In genomic region chr2:24228470-24228869, GRCh38 we compare ENCODE assay signal across 8 cellular contexts. TPM values are rescaled to one million over a fixed set of nuclear protein-coding genes. Genes with fewer than 3 reads are reported as not detected.
A peak's percentile ranks its signal among the peaks of the same experiment; 100 is the strongest.
DNase-seq lines count a peak whose midpoint lies in the region; ATAC-seq, FAIRE-seq and TF ChIP-seq lines count a peak whose summit lies in the region.

No MANE protein-coding gene starts in this region.

- H3K4me3 ChIP-seq in endothelial cell of umbilical vein (replicated peaks in 1 of 3; ENCODE audit: insufficient read depth in 1 of 3, low read depth in 1 of 3, low read length in 3 of 3), result no peak overlapping the region
- no peak overlapping the region for H3K4me3 ChIP-seq in smooth muscle cell

- no peak overlapping the region for H3K27ac Mint-ChIP-seq in activated CD8-positive, alpha-beta T cell treated with anti-CD3 and anti-CD28 coated beads for 36 hours
- no peak overlapping the region for H3K27ac Mint-ChIP-seq in activated CD8-positive, alpha-beta T cell treated with anti-CD3 and anti-CD28 coated beads, Interleukin-2, amount 10 ng/mL, durations not matched to agents 7 days and 5 days

- WGBS in smooth muscle cell (ENCODE audit: low lambda C conversion rate), result 50% methylated on average over 1 of the region's 1 CpG

- H2AFZ ChIP-seq in endothelial cell of umbilical vein (ENCODE audit: low read depth, low read length) (no peak overlapping the region), smooth muscle cell (ENCODE audit: low read depth) (no peak overlapping the region)

- H3K27me3 Mint-ChIP-seq in activated CD8-positive, alpha-beta T cell treated with anti-CD3 and anti-CD28 coated beads for 36 hours, result no peaks in the 10 kb centered on the region
- no peaks in the 10 kb centered on the region for H3K27me3 Mint-ChIP-seq in activated CD8-positive, alpha-beta T cell treated with anti-CD3 and anti-CD28 coated beads, Interleukin-2, amount 10 ng/mL, durations not matched to agents 7 days and 5 days (ENCODE audit: low read depth)

- no peak for TF ChIP-seq POLR2A in endothelial cell of umbilical vein (IDR thresholded peaks at IDR 0.05; ENCODE audit: low read depth, low read length)

- H3K36me3 ChIP-seq in endothelial cell of umbilical vein (ENCODE audit: control insufficient read depth in 2 of 2, extremely low read depth in 1 of 2, insufficient read depth in 2 of 2, low read length in 2 of 2) (peaks cover 0 to 5% of the 10 kb centered on the region in 2 experiments), smooth muscle cell (ENCODE audit: low read depth) (no peaks in the 10 kb centered on the region)

- CTCF ChIA-PET in activated CD8-positive, alpha-beta T cell treated with anti-CD3 and anti-CD28 coated beads for 36 hours (lab: Charles Lee), result interaction anchor here (1.1 kb wide), 1 partner anchor 10 kb away, joined by 3 read pairs; no protein-coding TSS in a partner anchor
- CTCF ChIA-PET in activated CD8-positive, alpha-beta T cell treated with anti-CD3 and anti-CD28 coated beads, Interleukin-2, amount 10 ng/mL, durations not matched to agents 7 days and 5 days (lab: Charles Lee), result no interaction called here
- CTCF ChIA-PET in endothelial cell of umbilical vein (lab: Charles Lee), result interaction anchor here (0.6 to 1.5 kb wide), 6 partner anchors 15 to 404 kb away, joined by 3 to 4 read pairs (median 3); partner anchors contain the start of gene TP53I3

- DNase-seq in activated CD8-positive, alpha-beta T cell treated with anti-CD3 and anti-CD28 coated beads for 36 hours, result no peak
- no peak for DNase-seq in activated CD8-positive, alpha-beta T cell treated with anti-CD3 and anti-CD28 coated beads, Interleukin-2, amount 10 ng/mL, durations not matched to agents 7 days and 5 days
- peak; percentile 51 for DNase-seq in NCI-H526 treated with DMSO at 0.1 percent for 48 hours (lab: John Stamatoyannopoulos, UW)
- peak; percentile 39 for DNase-seq in endothelial cell of umbilical vein (ENCODE audit: low read depth, low spot score)
- peak; percentile 79 for DNase-seq in superior temporal gyrus (ENCODE audit: extremely low spot score)
- DNase-seq in smooth muscle cell (lab: John Stamatoyannopoulos, UW; ENCODE audit: unreplicated experiment), result no peak

- no peaks in the 10 kb centered on the region for H3K9me3 Mint-ChIP-seq in activated CD8-positive, alpha-beta T cell treated with anti-CD3 and anti-CD28 coated beads for 36 hours
- no peaks in the 10 kb centered on the region for H3K9me3 Mint-ChIP-seq in activated CD8-positive, alpha-beta T cell treated with anti-CD3 and anti-CD28 coated beads, Interleukin-2, amount 10 ng/mL, durations not matched to agents 7 days and 5 days (ENCODE audit: insufficient read depth)

- no peak overlapping the region for H3K4me2 ChIP-seq in endothelial cell of umbilical vein (ENCODE audit: insufficient read depth, low read length)
- H3K4me2 ChIP-seq in smooth muscle cell, result no peak overlapping the region

- H3K79me2 ChIP-seq in endothelial cell of umbilical vein (ENCODE audit: control insufficient read depth, insufficient read depth, low read length), result no peaks in the 10 kb centered on the region
- H3K79me2 ChIP-seq in smooth muscle cell (ENCODE audit: low read depth), result no peaks in the 10 kb centered on the region

- no peaks in the 10 kb centered on the region for H3K4me1 ChIP-seq in endothelial cell of umbilical vein (ENCODE audit: control insufficient read depth, extremely low read depth, insufficient read depth, low read length)
- peaks cover 1% of the 10 kb centered on the region for H3K4me1 ChIP-seq in smooth muscle cell (ENCODE audit: low read depth)

- H3K27me3 ChIP-seq in endothelial cell of umbilical vein (ENCODE audit: control insufficient read depth in 2 of 2, insufficient read depth in 2 of 2, low read length in 2 of 2), result no peaks in the 10 kb centered on the region
- H3K27me3 ChIP-seq in smooth muscle cell (ENCODE audit: low read depth), result no peaks in the 10 kb centered on the region

- TF ChIP-seq CTCF in activated CD8-positive, alpha-beta T cell treated with anti-CD3 and anti-CD28 coated beads for 36 hours (IDR thresholded peaks at IDR 0.05), result peak; percentile 30
- TF ChIP-seq CTCF in endothelial cell of umbilical vein (IDR thresholded peaks at IDR 0.05; ENCODE audit: extremely low read depth in 1 of 2, insufficient read depth in 1 of 2, low read depth in 1 of 2, low read length in 2 of 2) (peak; percentile 12 to 19), smooth muscle cell (IDR thresholded peaks at IDR 0.05; ENCODE audit: borderline replicate concordance, insufficient read depth, poor library complexity, severe bottlenecking) (no peak)

- no peaks in the 10 kb centered on the region for H4K20me1 ChIP-seq in endothelial cell of umbilical vein (replicated peaks; ENCODE audit: control insufficient read depth, extremely low read depth, insufficient read depth, low read length)
- H4K20me1 ChIP-seq in smooth muscle cell (ENCODE audit: low read depth), result no peaks in the 10 kb centered on the region

- POLR2A ChIA-PET in activated CD8-positive, alpha-beta T cell treated with anti-CD3 and anti-CD28 coated beads for 36 hours (lab: Charles Lee), result no interaction called here
- POLR2A ChIA-PET in activated CD8-positive, alpha-beta T cell treated with anti-CD3 and anti-CD28 coated beads, Interleukin-2, amount 10 ng/mL, durations not matched to agents 7 days and 5 days (lab: Charles Lee), result no interaction called here
- POLR2A ChIA-PET in endothelial cell of umbilical vein (lab: Charles Lee), result no interaction called here

- no peak overlapping the region for H3K27ac ChIP-seq in endothelial cell of umbilical vein (ENCODE audit: insufficient read depth, low read depth, low read length)
- no peak overlapping the region for H3K27ac ChIP-seq in smooth muscle cell (ENCODE audit: low read depth)

- no peak overlapping the region for H3K4me3 Mint-ChIP-seq in activated CD8-positive, alpha-beta T cell treated with anti-CD3 and anti-CD28 coated beads for 36 hours
- H3K4me3 Mint-ChIP-seq in activated CD8-positive, alpha-beta T cell treated with anti-CD3 and anti-CD28 coated beads, Interleukin-2, amount 10 ng/mL, durations not matched to agents 7 days and 5 days, result no peak overlapping the region

- no peaks in the 10 kb centered on the region for H3F3A ChIP-seq in smooth muscle cell (ENCODE audit: low read depth)

- BruUV-seq in endothelial cell of umbilical vein (replicated peaks; lab: Mats Ljungman, UMichigan), result no TSS peak

- FAIRE-seq in endothelial cell of umbilical vein (lab: Jason Lieb, UNC), result peak; percentile 47

- ATAC-seq in activated CD8-positive, alpha-beta T cell treated with anti-CD3 and anti-CD28 coated beads for 36 hours, result no peak
- ATAC-seq in activated CD8-positive, alpha-beta T cell treated with anti-CD3 and anti-CD28 coated beads, Interleukin-2, amount 10 ng/mL, durations not matched to agents 7 days and 5 days, result no peak
- ATAC-seq in HG03025 (IDR thresholded peaks at IDR 0.05; ENCODE audit: low FRiP score, unreplicated experiment) (no peak), HG03196 (IDR thresholded peaks at IDR 0.05; ENCODE audit: unreplicated experiment) (no peak)

- no peaks in the 10 kb centered on the region for H3K9me1 ChIP-seq in endothelial cell of umbilical vein (replicated peaks; ENCODE audit: control insufficient read depth, extremely low read depth, insufficient read depth, low read length)

- no peaks in the 10 kb centered on the region for H3K36me3 Mint-ChIP-seq in activated CD8-positive, alpha-beta T cell treated with anti-CD3 and anti-CD28 coated beads for 36 hours (ENCODE audit: low read depth)
- no peaks in the 10 kb centered on the region for H3K36me3 Mint-ChIP-seq in activated CD8-positive, alpha-beta T cell treated with anti-CD3 and anti-CD28 coated beads, Interleukin-2, amount 10 ng/mL, durations not matched to agents 7 days and 5 days (ENCODE audit: low read depth)

- dilution Hi-C loops in endothelial cell of umbilical vein (cut with MboI; ENCODE audit: extremely low pct_ligation_motif_present, low sequenced_read_pairs), result no loop called here

- no peaks in the 10 kb centered on the region for H3K4me1 Mint-ChIP-seq in activated CD8-positive, alpha-beta T cell treated with anti-CD3 and anti-CD28 coated beads for 36 hours (ENCODE audit: low read depth)
- no peaks in the 10 kb centered on the region for H3K4me1 Mint-ChIP-seq in activated CD8-positive, alpha-beta T cell treated with anti-CD3 and anti-CD28 coated beads, Interleukin-2, amount 10 ng/mL, durations not matched to agents 7 days and 5 days (ENCODE audit: low read depth)

- intact Hi-C loops in activated CD8-positive, alpha-beta T cell treated with anti-CD3 and anti-CD28 coated beads for 36 hours (cut with micrococcal nuclease), result no loop called here
- intact Hi-C loops in endothelial cell of umbilical vein (cut with micrococcal nuclease), result loop anchor here (1.0 kb wide), 1 partner anchor 154 kb away; no protein-coding TSS in a partner anchor

- H3K9me3 ChIP-seq in endothelial cell of umbilical vein (replicated peaks; ENCODE audit: control insufficient read depth, insufficient read depth, low read length) (no peaks in the 10 kb centered on the region), smooth muscle cell (replicated peaks; ENCODE audit: low read depth) (no peaks in the 10 kb centered on the region)

- H3K9ac ChIP-seq in endothelial cell of umbilical vein (replicated peaks; ENCODE audit: extremely low read depth, insufficient read depth, low read length) (no peak overlapping the region), smooth muscle cell (ENCODE audit: low read depth) (no peak overlapping the region)

TF ChIP-seq in endothelial cell of umbilical vein, 7 proteins besides CTCF, POLR2A, EP300 and RAD21:
- no peak for TF ChIP-seq MAX (IDR thresholded peaks at IDR 0.05; ENCODE audit: insufficient read depth, insufficient read length)

RNA-seq across cellular contexts. Expression of gene FAM228A, which starts 53.6 kb away (rescaled TPM):
- total RNA-seq in activated CD8-positive, alpha-beta T cell treated with anti-CD3 and anti-CD28 coated beads for 36 hours, result not detected
- total RNA-seq in activated CD8-positive, alpha-beta T cell treated with anti-CD3 and anti-CD28 coated beads, Interleukin-2, amount 10 ng/mL, durations not matched to agents 7 days and 5 days, result not detected
- total RNA-seq in endothelial cell of umbilical vein (1.00 TPM in 1 of 2 replicates, not detected in the other), smooth muscle cell (not detected in 2 replicates)
- polyA plus RNA-seq in endothelial cell of umbilical vein (0.14 and 0.36 TPM in 2 replicates), smooth muscle cell (0.27 and 0.57 TPM in 2 replicates)
- 0.08 and 0.09 TPM in 2 replicates for polyA plus RNA-seq in endothelial cell of umbilical vein (2011; cell fraction: cytosol; rRNA removed)
- 0.32 and 0.42 TPM in 2 replicates for polyA plus RNA-seq in endothelial cell of umbilical vein (2011; cell fraction: nucleus; rRNA removed)
- polyA plus RNA-seq in endothelial cell of umbilical vein (2012), result not detected in 2 replicates
- polyA minus RNA-seq in endothelial cell of umbilical vein, result 0.24 and 0.40 TPM in 2 replicates
- polyA minus RNA-seq in endothelial cell of umbilical vein (2011; cell fraction: cytosol; rRNA and poly(A)+ RNA removed), result not detected
- 0.63 TPM in 1 of 2 replicates, not detected in the other for polyA minus RNA-seq in endothelial cell of umbilical vein (2011; cell fraction: nucleus; rRNA and poly(A)+ RNA removed)

Comparison
In these comparisons a context has a peak if more than half of its experiments do, and no peak if none do; other contexts are left out.
1. DNase-seq: peak in NCI-H526 treated with DMSO at 0.1 percent for 48 hours (single experiment), endothelial cell of umbilical vein (single experiment) and superior temporal gyrus (single experiment); none in activated CD8-positive, alpha-beta T cell treated with anti-CD3 and anti-CD28 coated beads for 36 hours (single experiment), activated CD8-positive, alpha-beta T cell treated with anti-CD3 and anti-CD28 coated beads, Interleukin-2, amount 10 ng/mL, durations not matched to agents 7 days and 5 days (single experiment) and smooth muscle cell (single experiment).